ENCODE assay signal across 21 cellular contexts in the genomic region with DNA sequence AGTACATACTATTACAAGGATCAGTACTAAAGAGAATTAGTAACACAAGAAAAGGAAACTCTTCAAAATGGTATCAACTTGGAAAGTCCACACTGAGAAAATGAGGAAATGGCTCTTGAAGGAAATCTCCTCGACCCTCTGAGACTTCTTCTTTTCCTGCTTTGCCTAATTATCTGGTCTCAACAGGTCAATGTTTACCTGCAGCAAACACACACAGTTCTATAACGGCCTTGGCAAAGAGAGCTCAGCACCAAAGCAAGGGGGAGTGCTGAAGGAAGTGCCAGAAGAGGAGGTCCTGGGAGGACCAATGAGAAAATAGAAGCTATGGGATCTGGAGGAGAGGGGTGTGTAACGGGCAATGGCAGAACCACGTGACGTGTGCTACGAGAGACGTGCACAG. TPM values are rescaled to one million over a fixed set of nuclear protein-coding genes. Genes with fewer than 3 reads are reported as not detected.
DNase-seq lines count a peak whose midpoint lies in the region; ATAC-seq, FAIRE-seq and TF ChIP-seq lines count a peak whose summit lies in the region.
"Had no signal": no experiment of that assay in that cellular context is flagged by ENCODE, and none has a peak within 500 bp of the region (broad histone marks: within the 10 kb centered on the region; RNA-seq: fewer than 3 reads in every experiment).

No MANE protein-coding gene starts in this region.

- H3K36me3 ChIP-seq in pancreas, result no peaks in the 10 kb centered on the region

- WGBS in pancreas, 2 donors, result 30 to 57% methylated on average over 7 of the region's 7 CpGs

- FAIRE-seq in pancreas (lab: Jason Lieb, UNC), result no peak
- FAIRE-seq: H54 had no signal

- peak overlapping the region; percentile 33 for H3K27ac Mint-ChIP-seq in central memory CD8-positive, alpha-beta T cell (ENCODE audit: low read depth)
- H3K27ac Mint-ChIP-seq: activated CD4-positive, alpha-beta memory T cell treated with anti-CD3 and anti-CD28 coated beads, Interleukin-2, amount 10 ng/mL, durations not matched to agents 7 days and 5 days; naive thymus-derived CD4-positive, alpha-beta T cell; stimulated activated naive CD8-positive, alpha-beta T cell treated with anti-CD3 and anti-CD28 coated beads, Interleukin-15, Interleukin-2, amounts not matched to agents 100 ng/mL and 50 ng/mL, for 24 hours; type B pancreatic cell had no signal

- H3K4me1 Mint-ChIP-seq in central memory CD8-positive, alpha-beta T cell, result peaks cover 40% of the 10 kb centered on the region

- no peak for TF ChIP-seq CTCF in pancreas (IDR thresholded peaks at IDR 0.05)

- no peaks in the 10 kb centered on the region for H3K36me3 Mint-ChIP-seq in central memory CD8-positive, alpha-beta T cell (ENCODE audit: insufficient read depth)

- peaks cover 22 to 36% (median 26%) of the 10 kb centered on the region in 3 donors for H3K4me1 ChIP-seq in pancreas

- no peaks in the 10 kb centered on the region for H3K9me3 Mint-ChIP-seq in central memory CD8-positive, alpha-beta T cell
- H3K9me3 Mint-ChIP-seq: activated CD4-positive, alpha-beta memory T cell treated with anti-CD3 and anti-CD28 coated beads, Interleukin-2, amount 10 ng/mL, durations not matched to agents 7 days and 5 days; stimulated activated naive CD8-positive, alpha-beta T cell treated with anti-CD3 and anti-CD28 coated beads, Interleukin-15, Interleukin-2, amounts not matched to agents 100 ng/mL and 50 ng/mL, for 24 hours; type B pancreatic cell had no signal

- H3K27me3 Mint-ChIP-seq in central memory CD8-positive, alpha-beta T cell, result no peaks in the 10 kb centered on the region
- H3K27me3 Mint-ChIP-seq: activated CD4-positive, alpha-beta memory T cell treated with anti-CD3 and anti-CD28 coated beads, Interleukin-2, amount 10 ng/mL, durations not matched to agents 7 days and 5 days; naive thymus-derived CD4-positive, alpha-beta T cell; stimulated activated naive CD8-positive, alpha-beta T cell treated with anti-CD3 and anti-CD28 coated beads, Interleukin-15, Interleukin-2, amounts not matched to agents 100 ng/mL and 50 ng/mL, for 24 hours; type B pancreatic cell had no signal

- peak overlapping the region; percentile 11 to 59 (median 36) for H3K27ac ChIP-seq in pancreas

- no peak overlapping the region for H3K4me3 ChIP-seq in pancreas

- ATAC-seq in central memory CD8-positive, alpha-beta T cell (replicated peaks; ENCODE audit: extremely low read depth, poor library complexity, severe bottlenecking), result no peak
- ATAC-seq in pancreas (peak; percentile 60 to 82 (median 80)), HG03196 (IDR thresholded peaks at IDR 0.05; ENCODE audit: unreplicated experiment) (no peak)
- ATAC-seq: naive thymus-derived CD4-positive, alpha-beta T cell had no signal

- DNase-seq in DMS53 (lab: John Stamatoyannopoulos, UW), result peak; percentile 28
- DNase-seq in DMS53 treated with DMSO at 0.1 percent for 48 hours (lab: John Stamatoyannopoulos, UW; ENCODE audit: unreplicated experiment), result no peak
- peak; percentile 74 for DNase-seq in NCI-H69 (lab: John Stamatoyannopoulos, UW)
- no peak for DNase-seq in central memory CD8-positive, alpha-beta T cell (ENCODE audit: low spot score in 2 of 2)
- peak in 3 of 6 donors; percentile 29 to 55 (median 37) for DNase-seq in pancreas
- DNase-seq in activated CD4-positive, alpha-beta T cell treated with anti-CD3 and anti-CD28 coated beads, Interleukin-2, amount 50 U/mL, for 48 hours, result no peak
- no peak for DNase-seq in stimulated activated CD4-positive, alpha-beta T cell treated with anti-CD3 and anti-CD28 coated beads, Interleukin-2, amount 100 ng/mL, for 24 hours
- DNase-seq: 8988T; activated CD4-positive, alpha-beta memory T cell treated with anti-CD3 and anti-CD28 coated beads, Interleukin-2, amount 10 ng/mL, durations not matched to agents 7 days and 5 days; activated naive CD4-positive, alpha-beta T cell treated with Interleukin-2 at 50 U/mL for 16 hours; activated T-cell treated with anti-CD3 and anti-CD28 coated beads, Interleukin-2, amount 50 U/mL, for 1 hour; mammary epithelial cell; naive thymus-derived CD4-positive, alpha-beta T cell; NCI-H1694 treated with DMSO at 0.1 percent for 48 hours; NCI-H345; NK-92 treated with Interleukin-12 subunit alpha and Interleukin-12 subunit beta, amount 100 ng/mL, for 24 hours; stimulated activated CD4-positive, alpha-beta T cell treated with anti-CD3 and anti-CD28 coated beads, Interleukin-1b, Interleukin-23, amount 100 ng/mL, for 48 hours had no signal

- no peak overlapping the region for H3K4me3 Mint-ChIP-seq in central memory CD8-positive, alpha-beta T cell
- H3K4me3 Mint-ChIP-seq: activated CD4-positive, alpha-beta memory T cell treated with anti-CD3 and anti-CD28 coated beads, Interleukin-2, amount 10 ng/mL, durations not matched to agents 7 days and 5 days; stimulated activated naive CD8-positive, alpha-beta T cell treated with anti-CD3 and anti-CD28 coated beads, Interleukin-15, Interleukin-2, amounts not matched to agents 100 ng/mL and 50 ng/mL, for 24 hours; type B pancreatic cell had no signal

- H3K9me3 ChIP-seq in pancreas, result no peaks in the 10 kb centered on the region

- H3K27me3 ChIP-seq in pancreas, result no peaks in the 10 kb centered on the region

- intact Hi-C loops in pancreas (cut with DNase I), result no loop called here

RNA-seq across cellular contexts. Expression of a gene that starts 21.9 kb away (rescaled TPM):
- total RNA-seq in pancreas, result 10 to 100 TPM; 14.5 to 23.2 (median 21.5) TPM
- polyA plus RNA-seq in pancreas, result 10 to 100 TPM in 1 of 2 donors, 1 to 10 TPM in 1; 7.9 to 17.4 TPM

Comparison
In these comparisons a context has a peak if more than half of its experiments do, and no peak if none do; other contexts are left out.
1. DNase-seq: peak in DMS53 (single experiment) and NCI-H69 (single experiment); none in DMS53 treated with DMSO at 0.1 percent for 48 hours (single experiment), central memory CD8-positive, alpha-beta T cell (0 of 2), activated CD4-positive, alpha-beta T cell treated with anti-CD3 and anti-CD28 coated beads, Interleukin-2, amount 50 U/mL, for 48 hours (0 of 2) and stimulated activated CD4-positive, alpha-beta T cell treated with anti-CD3 and anti-CD28 coated beads, Interleukin-2, amount 100 ng/mL, for 24 hours (0 of 2).
2. ATAC-seq: peak in pancreas (4 of 4); none in central memory CD8-positive, alpha-beta T cell (single experiment) and HG03196 (single experiment).